8 cellular contexts compared by ENCODE assay signal in genomic region chr20:23050847-23051627, GRCh38. TPM values are rescaled to one million over a fixed set of nuclear protein-coding genes. Genes with fewer than 3 reads are reported as not detected.
DNase-seq lines count a peak whose midpoint lies in the region; ATAC-seq and TF ChIP-seq lines count a peak whose summit lies in the region.

No MANE protein-coding gene starts in this region.

- no peaks in the 10 kb centered on the region for H4K20me1 ChIP-seq in OCI-LY3 (ENCODE audit: insufficient read depth, low read length)

- H3K9me3 ChIP-seq in OCI-LY3 (ENCODE audit: insufficient read depth, low read length): no peaks in the 10 kb centered on the region

- H3K27me3 ChIP-seq in OCI-LY3 (ENCODE audit: low read depth, low read length): peaks cover 23% of the 10 kb centered on the region

- H3K4me3 ChIP-seq in OCI-LY3 (ENCODE audit: low read length): no peak overlapping the region

- peak; percentile 37 for TF ChIP-seq CTCF in OCI-LY3 (IDR thresholded peaks at IDR 0.05; ENCODE audit: low read depth, low read length)

- no peaks in the 10 kb centered on the region for H3K4me1 ChIP-seq in OCI-LY3 (ENCODE audit: low read length)

- ATAC-seq in left colon (peak; percentile 28), HG03342 (IDR thresholded peaks at IDR 0.05; ENCODE audit: unreplicated experiment) (no peak)

- H3K4me2 ChIP-seq in OCI-LY3 (ENCODE audit: low read length): no peak overlapping the region

- no peak overlapping the region for H3K9ac ChIP-seq in OCI-LY3 (ENCODE audit: low read length)

- no peaks in the 10 kb centered on the region for H3K36me3 ChIP-seq in OCI-LY3 (replicated peaks; ENCODE audit: low read depth, low read length)

- intact Hi-C loops in left colon (cut with DNase I, micrococcal nuclease): loop anchor here in 1 of 2 donors (10.0 kb wide), 1 partner anchor 356 kb away; no protein-coding TSS in a partner anchor

- DNase-seq in NCI-H2196 (lab: John Stamatoyannopoulos, UW; ENCODE audit: unreplicated experiment) (peak; percentile 28), NCI-H2196 treated with DMSO at 0.1 percent for 48 hours (lab: John Stamatoyannopoulos, UW; ENCODE audit: unreplicated experiment) (no peak), dedifferentiated amniotic fluid mesenchymal stem cell (ENCODE audit: extremely low spot score) (peak; percentile 57), left colon (peak; percentile 33 to 65), NCI-H2227 (lab: John Stamatoyannopoulos, UW; ENCODE audit: unreplicated experiment) (no peak)
- DNase-seq in stimulated activated CD8-positive, alpha-beta memory T cell treated with anti-CD3 and anti-CD28 coated beads, Interleukin-2, amount 100 ng/mL, for 48 hours (ENCODE audit: low read depth in 2 of 2): peak; percentile 34 to 42

- H2AFZ ChIP-seq in OCI-LY3 (ENCODE audit: low read depth, low read length): no peak overlapping the region

- no peak overlapping the region for H3K27ac ChIP-seq in OCI-LY3 (ENCODE audit: low read length)

- no peaks in the 10 kb centered on the region for H3K79me2 ChIP-seq in OCI-LY3 (ENCODE audit: low read length)

RNA-seq across cellular contexts. Expression of gene THBD, which starts 1.6 kb away (rescaled TPM):
- 1 to 10 TPM; 4.5 to 7.0 TPM for total RNA-seq in left colon

RNA-seq across cellular contexts. Expression of gene SSTR4, which starts 15.9 kb away (rescaled TPM):
- not detected for total RNA-seq in left colon

RNA-seq across cellular contexts. Expression of gene CD93, which starts 35.1 kb away (rescaled TPM):
- total RNA-seq in left colon: 10 to 100 TPM in 1 of 2 donors, 1 to 10 TPM in 1; 9.0 to 14.2 TPM

Comparison
In these comparisons a context has a peak if more than half of its experiments do, and no peak if none do; other contexts are left out.
1. DNase-seq: peak in NCI-H2196 (single experiment), dedifferentiated amniotic fluid mesenchymal stem cell (single experiment), left colon (2 of 2) and stimulated activated CD8-positive, alpha-beta memory T cell treated with anti-CD3 and anti-CD28 coated beads, Interleukin-2, amount 100 ng/mL, for 48 hours (2 of 2); none in NCI-H2196 treated with DMSO at 0.1 percent for 48 hours (single experiment) and NCI-H2227 (single experiment).